ENCODE assay signal across 8 cellular contexts in genomic region chr1:160097911-160098851, GRCh38. TPM values are rescaled to one million over a fixed set of nuclear protein-coding genes. Genes with fewer than 3 reads are reported as not detected.
DNase-seq lines count a peak whose midpoint lies in the region; ATAC-seq, FAIRE-seq and TF ChIP-seq lines count a peak whose summit lies in the region.

Gene IGSF8, minus strand, starts transcription at chr1:160098619. Its CDS starts 147 bp downstream, at chr1:160098472.

- no peaks in the 10 kb centered on the region for H3K9me3 Mint-ChIP-seq in astrocyte (ENCODE audit: unreplicated experiment)

- peak within 1 kb of the TSS; percentile 89 for H3K4me2 ChIP-seq in astrocyte (ENCODE audit: low read length)
- peak within 1 kb of the TSS; percentile 99 for H3K4me2 ChIP-seq in hepatocyte

- peaks cover 6% of the 10 kb centered on the region for H4K20me1 ChIP-seq in astrocyte (ENCODE audit: insufficient read depth, low read length)
- no peaks in the 10 kb centered on the region for H4K20me1 ChIP-seq in hepatocyte (ENCODE audit: insufficient read depth, poor library complexity, severe bottlenecking)

- peak within 1 kb of the TSS; percentile 59 for H3K4me3 ChIP-seq in astrocyte (ENCODE audit: insufficient read depth, low read depth, low read length)
- peak within 1 kb of the TSS; percentile 87 for H3K4me3 ChIP-seq in hepatocyte

- H3K4me1 ChIP-seq in astrocyte (ENCODE audit: insufficient read depth, low read length) (peaks cover 15% of the 10 kb centered on the region), hepatocyte (ENCODE audit: insufficient read depth) (peaks cover 31% of the 10 kb centered on the region)

- peaks cover 23% of the 10 kb centered on the region for H3K4me1 Mint-ChIP-seq in astrocyte (ENCODE audit: low read depth, unreplicated experiment)

- 14% methylated on average over 30 of the region's 64 CpGs for WGBS in hepatocyte (ENCODE audit: low lambda C conversion rate, missing lambda C conversion rate)

- no peak for FAIRE-seq in astrocyte (lab: Jason Lieb, UNC)

- TF ChIP-seq CTCF in astrocyte (IDR thresholded peaks at IDR 0.05; ENCODE audit: insufficient read depth, low read depth, low read length), result no peak
- TF ChIP-seq CTCF in hepatocyte (IDR thresholded peaks at IDR 0.05; ENCODE audit: poor library complexity), result no peak

- H3K27me3 ChIP-seq in astrocyte (ENCODE audit: insufficient read depth, low read length) (no peaks in the 10 kb centered on the region), hepatocyte (no peaks in the 10 kb centered on the region)

- intact Hi-C loops in sciatic nerve (cut with DNase I), result loop anchor here (10.0 kb wide), 2 partner anchors 117 to 157 kb away; no protein-coding TSS in a partner anchor

- peak within 1 kb of the TSS; percentile 84 for H3K27ac Mint-ChIP-seq in astrocyte (ENCODE audit: unreplicated experiment)

- H3K4me3 Mint-ChIP-seq in astrocyte (ENCODE audit: unreplicated experiment), result peak within 1 kb of the TSS; percentile 87

- no peaks in the 10 kb centered on the region for H3K9me2 ChIP-seq in hepatocyte (replicated peaks; ENCODE audit: insufficient read depth)

- DNase-seq in GM04504 (ENCODE audit: low read depth) (peak; percentile 39), NCI-H146 (lab: John Stamatoyannopoulos, UW) (peak; percentile 97), T-helper 9 cell (peak; percentile 97), astrocyte (ENCODE audit: low read depth) (peak; percentile 57), hepatocyte (ENCODE audit: low spot score) (peak; percentile 96), sciatic nerve (ENCODE audit: low spot score) (peak; percentile 96), GF-D8 (lab: John Stamatoyannopoulos, UW) (no peak)

- H3K27ac ChIP-seq in astrocyte (ENCODE audit: low read depth, low read length), result no peak within 1 kb of the TSS
- H3K27ac ChIP-seq in hepatocyte, result peak within 1 kb of the TSS; percentile 87

- peak within 1 kb of the TSS; percentile 73 for H3K9ac ChIP-seq in astrocyte (ENCODE audit: low read length)

- H3K79me2 ChIP-seq in astrocyte (ENCODE audit: insufficient read depth, low read length), result no peaks in the 10 kb centered on the region
- H3K79me2 ChIP-seq in hepatocyte, result peaks cover 18% of the 10 kb centered on the region

- H2AFZ ChIP-seq in astrocyte (ENCODE audit: low read depth, low read length), result peak within 1 kb of the TSS; percentile 91
- peak within 1 kb of the TSS; percentile 92 for H2AFZ ChIP-seq in hepatocyte

- H3K9me3 ChIP-seq in astrocyte (ENCODE audit: insufficient read depth, low read depth, low read length) (no peaks in the 10 kb centered on the region), hepatocyte (ENCODE audit: low read depth) (no peaks in the 10 kb centered on the region)

- no peaks in the 10 kb centered on the region for H3K27me3 Mint-ChIP-seq in astrocyte (ENCODE audit: low read depth, unreplicated experiment)

- no peaks in the 10 kb centered on the region for H3K36me3 Mint-ChIP-seq in astrocyte (ENCODE audit: low read depth, unreplicated experiment)

- H3K36me3 ChIP-seq in astrocyte (ENCODE audit: insufficient read depth, low read length) (no peaks in the 10 kb centered on the region), hepatocyte (replicated peaks; ENCODE audit: insufficient read depth, low read depth) (no peaks in the 10 kb centered on the region)

- ATAC-seq in HG02588 (IDR thresholded peaks at IDR 0.05; ENCODE audit: unreplicated experiment), result peak; percentile 39
- ATAC-seq in sciatic nerve, result peak; percentile 54

RNA-seq across cellular contexts. Expression of gene IGSF8, which starts in this region (rescaled TPM):
- total RNA-seq in astrocyte (42.8 and 45.8 TPM in 2 replicates), hepatocyte (26.0 and 36.8 TPM in 2 replicates), sciatic nerve (54.9 TPM)
- polyA plus RNA-seq in hepatocyte, result 39.3 and 54.1 TPM in 2 replicates
